In genomic region chrX:47650164-47651042, GRCh38 we compare ENCODE assay signal across 8 cellular contexts.
DNase-seq lines count a peak whose midpoint lies in the region; ATAC-seq and TF ChIP-seq lines count a peak whose summit lies in the region.

Gene ELK1, minus strand, starts transcription at chrX:47650563. Its CDS starts 9,122 bp downstream, at chrX:47641441.

- no peak for TF ChIP-seq CTCF in AG09309 (IDR thresholded peaks at IDR 0.05; ENCODE audit: control insufficient read depth, insufficient read depth, low read depth, low read length, missing control alignments)

- peak within 1 kb of the TSS; percentile 74 for H3K4me3 ChIP-seq in AG09309 (ENCODE audit: control insufficient read depth, low read depth, low read length)

- peak; percentile 93 for DNase-seq in AG09309 (ENCODE audit: low read depth)
- peak; percentile 94 to 97 for DNase-seq in NCI-H446 (lab: John Stamatoyannopoulos, UW)
- peak; percentile 83 for DNase-seq in activated CD4-positive, CD25-positive, alpha-beta regulatory T cell treated with anti-CD3 and anti-CD28 coated beads, Interleukin-2, amount 50 U/mL, for 72 hours
- DNase-seq in cerebellar nuclear complex (lab: John Stamatoyannopoulos, UW): peak; percentile 63 to 90
- peak; percentile 99 for DNase-seq in islet precursor cell
- peak; percentile 70 to 83 (median 79) for DNase-seq in stimulated activated CD4-positive, alpha-beta T cell treated with anti-CD3 and anti-CD28 coated beads, Interleukin-12 subunit alpha, Interleukin-12 subunit beta, amount 100 ng/mL, for 48 hours (ENCODE audit: low read depth in 2 of 3, low spot score in 1 of 3)

- ATAC-seq in GM19025 (IDR thresholded peaks at IDR 0.05; ENCODE audit: low read depth, unreplicated experiment) (peak; percentile 90), HG03342 (IDR thresholded peaks at IDR 0.05; ENCODE audit: unreplicated experiment) (peak; percentile 91)

Comparison
In these comparisons a context has a peak if more than half of its experiments do, and no peak if none do; other contexts are left out.
1. Peak in every context shown above with its lines: DNase-seq, ATAC-seq and H3K4me3 ChIP-seq.